In genomic region chr7:25731881-25732240, GRCh38 we compare ENCODE assay signal across 16 cellular contexts.
"Had no signal": no experiment of that assay in that cellular context is flagged by ENCODE, and none has a peak within 500 bp of the region (broad histone marks: within the 10 kb centered on the region; RNA-seq: fewer than 3 reads in every experiment).

No MANE protein-coding gene starts in this region.

- H3K4me3 Mint-ChIP-seq: brain, endodermal cell, memory B cell, nephron, type B pancreatic cell had no signal

- H3K4me1 Mint-ChIP-seq: memory B cell had no signal

- DNase-seq: activated effector memory CD4-positive, alpha-beta T cell treated with anti-CD3 and anti-CD28 coated beads, Interleukin-2, amount 50 U/mL, for 16 hours; activated T-cell treated with anti-CD3 and anti-CD28 coated beads, Interleukin-2, amount 50 U/mL, for 1 hour; amniotic stem cell; cerebellar nuclear complex; dermis blood vessel endothelial cell; endodermal cell; erythroblast; stimulated activated CD4-positive, alpha-beta T cell treated with anti-CD3 and anti-CD28 coated beads, Interleukin-15, amount 100 ng/mL, for 24 hours; stimulated activated CD4-positive, alpha-beta T cell treated with anti-CD3 and anti-CD28 coated beads, Interleukin-4, amount 100 ng/mL, for 4 hours; T-helper 2 cell had no signal

- H3K27me3 Mint-ChIP-seq: brain had no signal

- H3K27ac Mint-ChIP-seq: activated naive CD4-positive, alpha-beta T cell treated with anti-CD3 and anti-CD28 coated beads, Interleukin-2, amount 50 U/mL, for 72 hours; brain; endodermal cell; memory B cell; nephron; type B pancreatic cell had no signal

- H3K36me3 Mint-ChIP-seq: activated naive CD4-positive, alpha-beta T cell treated with anti-CD3 and anti-CD28 coated beads, Interleukin-2, amount 50 U/mL, for 72 hours; brain; memory B cell; type B pancreatic cell had no signal

- H3K9me3 Mint-ChIP-seq: activated naive CD4-positive, alpha-beta T cell treated with anti-CD3 and anti-CD28 coated beads, Interleukin-2, amount 50 U/mL, for 72 hours; endodermal cell; memory B cell; nephron had no signal

- ATAC-seq: activated naive CD4-positive, alpha-beta T cell treated with anti-CD3 and anti-CD28 coated beads, Interleukin-2, amount 50 U/mL, for 72 hours; left lobe of liver had no signal
